Comparison of ENCODE assay signal across 2 cellular contexts in genomic region chr1:18957136-18957521, GRCh38.
A peak's percentile ranks its signal among the peaks of the same experiment; 100 is the strongest.
TF ChIP-seq lines count a peak whose summit lies in the region.

No MANE protein-coding gene starts in this region.

TF ChIP-seq in K562, 482 proteins besides CTCF, POLR2A, EP300 and RAD21 (continued from another document and continues in another):
- TF ChIP-seq ZMIZ1 (IDR thresholded peaks at IDR 0.05; ENCODE audit: low read depth in 2 of 2, low read length in 2 of 2), result no peak
- TF ChIP-seq ZEB2 (IDR thresholded peaks at IDR 0.05), result no peak
- TF ChIP-seq JUN (IDR thresholded peaks at IDR 0.05; ENCODE audit: borderline replicate concordance, low read depth, low read length), result no peak
- TF ChIP-seq JUN (CRISPR knock-in tag; IDR thresholded peaks at IDR 0.05; ENCODE audit: borderline replicate concordance), result peak; percentile 64; the same call in 1 of the 2 replicates
- TF ChIP-seq ZNF318 (IDR thresholded peaks at IDR 0.05; ENCODE audit: borderline replicate concordance in 1 of 2, low read depth in 1 of 2), result no peak
- 0 out of 2 replicates have a peak, but pooled peaks have one; percentile 1 for TF ChIP-seq EGR1 (conservative IDR thresholded peaks at IDR 0.05)
- no peak for TF ChIP-seq CBFA2T2 (conservative IDR thresholded peaks at IDR 0.05)
- no peak for TF ChIP-seq PRPF4 (IDR thresholded peaks at IDR 0.05; ENCODE audit: insufficient read depth, low read depth, low read length, poor library complexity, severe bottlenecking)
- TF ChIP-seq POLR2G (IDR thresholded peaks at IDR 0.05; ENCODE audit: low read depth, low read length), result no peak
- TF ChIP-seq SRSF1 (IDR thresholded peaks at IDR 0.05; ENCODE audit: low read depth, low read length), result no peak
- no peak for TF ChIP-seq RBM14 (IDR thresholded peaks at IDR 0.05; ENCODE audit: borderline replicate concordance, insufficient read depth, low read depth, low read length)
- 0 out of 2 replicates have a peak, but pooled peaks have one; percentile 2 for TF ChIP-seq ZFX (CRISPR knock-in tag; IDR thresholded peaks at IDR 0.05)
- TF ChIP-seq CHD4 (IDR thresholded peaks at IDR 0.05; ENCODE audit: insufficient read depth, insufficient replicate concordance, low read depth, low read length, poor library complexity, severe bottlenecking), result peak; percentile 55
- TF ChIP-seq GABPB2 (CRISPR knock-in tag; conservative IDR thresholded peaks at IDR 0.05), result no peak

TF ChIP-seq in HepG2, 621 proteins besides CTCF, POLR2A, EP300 and RAD21 (continued from another document and continues in another):
- TF ChIP-seq KDM5B (CRISPR knock-in tag; IDR thresholded peaks at IDR 0.05; ENCODE audit: borderline replicate concordance) (no peak; the same call in 1 of the 2 replicates), LRRFIP1 (CRISPR knock-in tag; conservative IDR thresholded peaks at IDR 0.05) (no peak), MXI1 (IDR thresholded peaks at IDR 0.05; ENCODE audit: borderline replicate concordance, low read depth, low read length) (no peak), PHF8 (CRISPR knock-in tag; IDR thresholded peaks at IDR 0.05) (no peak; the same call in 1 of the 2 replicates), TBX2 (CRISPR knock-in tag; IDR thresholded peaks at IDR 0.05; ENCODE audit: borderline replicate concordance) (no peak), ZBTB43 (CRISPR knock-in tag; conservative IDR thresholded peaks at IDR 0.05) (no peak), HNRNPK (IDR thresholded peaks at IDR 0.05; ENCODE audit: low read depth, low read length, poor library complexity, severe bottlenecking) (no peak), ZNF572 (CRISPR knock-in tag; IDR thresholded peaks at IDR 0.05) (0 out of 2 replicates have a peak, but pooled peaks have one; percentile 4), GTF3A (CRISPR knock-in tag; conservative IDR thresholded peaks at IDR 0.05) (no peak), MED1 (CRISPR knock-in tag; IDR thresholded peaks at IDR 0.05) (no peak; the same call in 1 of the 2 replicates), ZNF563 (CRISPR knock-in tag; IDR thresholded peaks at IDR 0.05) (0 out of 2 replicates have a peak, but pooled peaks have one; percentile 16), ZNF225 (CRISPR knock-in tag; IDR thresholded peaks at IDR 0.05) (no peak), SCMH1 (CRISPR knock-in tag; IDR thresholded peaks at IDR 0.05; ENCODE audit: borderline replicate concordance) (no peak), TEAD2 (CRISPR knock-in tag; IDR thresholded peaks at IDR 0.05) (no peak), DR1 (CRISPR knock-in tag; IDR thresholded peaks at IDR 0.05) (no peak), ZFX (CRISPR knock-in tag; IDR thresholded peaks at IDR 0.05; ENCODE audit: low read depth) (peak; percentile 24; the same call in 1 of the 2 replicates), NRL (CRISPR knock-in tag; IDR thresholded peaks at IDR 0.05; ENCODE audit: borderline replicate concordance) (0 out of 2 replicates have a peak, but pooled peaks have one; percentile 50), RXRA (CRISPR knock-in tag; IDR thresholded peaks at IDR 0.05) (peak; percentile 44), ZNF10 (CRISPR knock-in tag; IDR thresholded peaks at IDR 0.05; ENCODE audit: borderline replicate concordance, low read depth) (no peak), TFDP2 (CRISPR knock-in tag; IDR thresholded peaks at IDR 0.05) (no peak), PHF21A (CRISPR knock-in tag; IDR thresholded peaks at IDR 0.05) (no peak), ZNF160 (CRISPR knock-in tag; IDR thresholded peaks at IDR 0.05) (no peak), POLR2G (IDR thresholded peaks at IDR 0.05; ENCODE audit: low read depth, low read length) (no peak), AGO1 (IDR thresholded peaks at IDR 0.05; ENCODE audit: low read depth, low read length, poor library complexity, severe bottlenecking) (no peak), AKAP8 (CRISPR knock-in tag; IDR thresholded peaks at IDR 0.05) (no peak), THYN1 (CRISPR knock-in tag; IDR thresholded peaks at IDR 0.05; ENCODE audit: borderline replicate concordance, low read depth) (no peak), GRHL1 (CRISPR knock-in tag; conservative IDR thresholded peaks at IDR 0.05) (no peak), PBX2 (CRISPR knock-in tag; IDR thresholded peaks at IDR 0.05) (no peak), ESRRA (CRISPR knock-in tag; IDR thresholded peaks at IDR 0.05; ENCODE audit: low read depth) (no peak), NFATC3 (CRISPR knock-in tag; IDR thresholded peaks at IDR 0.05) (no peak), ZNF337 (CRISPR knock-in tag; IDR thresholded peaks at IDR 0.05; ENCODE audit: borderline replicate concordance, low read depth) (no peak), CSRNP2 (CRISPR knock-in tag; conservative IDR thresholded peaks at IDR 0.05; ENCODE audit: low read depth) (no peak), ZNF780A (CRISPR knock-in tag; IDR thresholded peaks at IDR 0.05) (no peak), ZFP91 (CRISPR knock-in tag; IDR thresholded peaks at IDR 0.05; ENCODE audit: borderline replicate concordance) (peak; percentile 98; the same call in 1 of the 2 replicates), ZNF891 (CRISPR knock-in tag; IDR thresholded peaks at IDR 0.05) (0 out of 2 replicates have a peak, but pooled peaks have one; percentile 45), ATF6 (CRISPR knock-in tag; conservative IDR thresholded peaks at IDR 0.05) (no peak), NR0B2 (CRISPR knock-in tag; IDR thresholded peaks at IDR 0.05) (no peak), SMC3 (IDR thresholded peaks at IDR 0.05; ENCODE audit: low read length) (no peak), ZBTB2 (CRISPR knock-in tag; IDR thresholded peaks at IDR 0.05; ENCODE audit: low read depth) (no peak), KDM1A (CRISPR knock-in tag; IDR thresholded peaks at IDR 0.05) (no peak), PAF1 (CRISPR knock-in tag; IDR thresholded peaks at IDR 0.05) (no peak), MLLT10 (CRISPR knock-in tag; IDR thresholded peaks at IDR 0.05) (no peak), POLR2AphosphoS2 (IDR thresholded peaks at IDR 0.05; ENCODE audit: low read depth, low read length) (no peak)
